ENCODE assay signal across 8 cellular contexts in the genomic region with DNA sequence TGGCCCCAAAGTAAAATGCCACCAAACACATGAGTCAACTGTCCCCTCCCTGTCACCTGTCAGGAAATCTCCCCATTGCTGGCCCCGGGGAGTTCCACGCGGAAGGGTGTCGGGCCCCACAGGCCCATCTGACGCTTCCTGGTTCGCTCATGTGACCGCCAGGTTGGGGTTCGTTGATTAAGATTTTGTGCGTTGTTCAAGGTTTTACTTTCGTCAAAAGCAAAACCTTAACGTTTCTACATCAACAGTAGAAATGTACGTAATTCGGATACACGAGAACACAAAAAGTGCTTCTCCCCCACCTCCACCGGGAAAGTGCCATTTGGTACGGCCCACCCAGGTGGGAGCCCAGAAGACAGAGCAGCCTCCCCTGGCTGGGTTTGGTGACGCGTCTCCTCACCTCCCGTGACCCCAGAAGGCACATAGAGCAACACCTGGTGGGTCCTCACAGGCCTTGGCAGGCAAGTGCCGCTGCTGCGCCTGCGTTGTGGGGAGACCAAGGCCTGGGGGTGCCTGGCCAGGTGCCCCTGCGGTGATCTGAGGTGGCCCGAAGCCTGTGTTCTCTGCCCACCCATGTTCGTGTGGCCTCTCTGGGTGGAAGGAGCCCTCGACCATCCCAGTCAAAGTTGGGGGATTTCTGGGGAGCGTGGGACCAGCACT.
A peak's percentile ranks its signal among the peaks of the same experiment; 100 is the strongest.
DNase-seq lines count a peak whose midpoint lies in the region; ATAC-seq and TF ChIP-seq lines count a peak whose summit lies in the region.

No MANE protein-coding gene starts in this region.

- POLR2A ChIA-PET in CD4-positive, alpha-beta memory T cell (lab: Charles Lee; ENCODE audit: partially characterized antibody) = no interaction called here

- H3K9me3 ChIP-seq in CD4-positive, alpha-beta memory T cell (ENCODE audit: control insufficient read depth in 1 of 2, low read length in 2 of 2) = no peaks in the 10 kb centered on the region
- H3K9me3 ChIP-seq in thymus (ENCODE audit: control insufficient read depth) (no peaks in the 10 kb centered on the region), lower lobe of right lung (no peaks in the 10 kb centered on the region)

- H3K27ac ChIP-seq in CD4-positive, alpha-beta memory T cell (ENCODE audit: low read depth, low read length) = no peak overlapping the region
- H3K27ac ChIP-seq in thymus (ENCODE audit: low read depth) (peak overlapping the region; percentile 91), lower lobe of right lung (no peak overlapping the region)

- H3K36me3 Mint-ChIP-seq in CD4-positive, alpha-beta memory T cell = peaks cover 5 to 21% of the 10 kb centered on the region in 2 donors
- no peaks in the 10 kb centered on the region for H3K36me3 Mint-ChIP-seq in T-helper 1 cell treated with Interleukin-12 subunit alpha and Interleukin-12 subunit beta and Interleukin-4 antibody, amounts not matched to agents 30 μg/mL and 1 μg/mL, for 36 hours (ENCODE audit: low read depth)

- no peaks in the 10 kb centered on the region for H3K27me3 ChIP-seq in CD4-positive, alpha-beta memory T cell (ENCODE audit: insufficient read depth, low read length)
- no peaks in the 10 kb centered on the region for H3K27me3 ChIP-seq in thymus (ENCODE audit: control insufficient read depth, insufficient read depth)
- H3K27me3 ChIP-seq in lower lobe of right lung (ENCODE audit: low read depth) = no peaks in the 10 kb centered on the region

- H3K9me3 Mint-ChIP-seq in CD4-positive, alpha-beta memory T cell = no peaks in the 10 kb centered on the region
- no peaks in the 10 kb centered on the region for H3K9me3 Mint-ChIP-seq in T-helper 1 cell treated with Interleukin-12 subunit alpha and Interleukin-12 subunit beta and Interleukin-4 antibody, amounts not matched to agents 30 μg/mL and 1 μg/mL, for 36 hours

- H3K4me3 ChIP-seq in CD4-positive, alpha-beta memory T cell (ENCODE audit: low read length in 2 of 2) = no peak overlapping the region
- peak overlapping the region; percentile 50 for H3K4me3 ChIP-seq in thymus (ENCODE audit: low read length)
- H3K4me3 ChIP-seq in lower lobe of right lung = no peak overlapping the region

- peak; percentile 33 to 70 (median 50) for DNase-seq in CD4-positive, alpha-beta memory T cell
- peak; percentile 59 for DNase-seq in effector CD4-positive, alpha-beta T cell
- no peak for DNase-seq in DMS 273 treated with DMSO at 0.1 percent for 48 hours (lab: John Stamatoyannopoulos, UW)
- DNase-seq in HUDEP-2 (lab: John Stamatoyannopoulos, UW; ENCODE audit: unreplicated experiment in 76 of 76) = no peak
- DNase-seq in lower lobe of right lung = no peak

- H3K4me1 Mint-ChIP-seq in CD4-positive, alpha-beta memory T cell = peaks cover 8 to 12% (median 10%) of the 10 kb centered on the region in 4 donors
- H3K4me1 Mint-ChIP-seq in T-helper 1 cell treated with Interleukin-12 subunit alpha and Interleukin-12 subunit beta and Interleukin-4 antibody, amounts not matched to agents 30 μg/mL and 1 μg/mL, for 36 hours (ENCODE audit: low read depth) = peaks cover 5% of the 10 kb centered on the region

- intact Hi-C loops in CD4-positive, alpha-beta memory T cell (cut with micrococcal nuclease) = no loop called here
- intact Hi-C loops in lower lobe of right lung (cut with DNase I) = no loop called here

- CTCF ChIA-PET in CD4-positive, alpha-beta memory T cell (lab: Charles Lee; ENCODE audit: partially characterized antibody) = no interaction called here

- H3K4me3 Mint-ChIP-seq in CD4-positive, alpha-beta memory T cell = peak overlapping the region in 6 of 8 donors; percentile 29 to 65 (median 48)
- no peak overlapping the region for H3K4me3 Mint-ChIP-seq in T-helper 1 cell treated with Interleukin-12 subunit alpha and Interleukin-12 subunit beta and Interleukin-4 antibody, amounts not matched to agents 30 μg/mL and 1 μg/mL, for 36 hours

- TF ChIP-seq CTCF in lower lobe of right lung (IDR thresholded peaks at IDR 0.05) = no peak

- H3K27ac Mint-ChIP-seq in CD4-positive, alpha-beta memory T cell = peak overlapping the region; percentile 53 to 92 (median 67)
- peak overlapping the region; percentile 60 for H3K27ac Mint-ChIP-seq in T-helper 1 cell treated with Interleukin-12 subunit alpha and Interleukin-12 subunit beta and Interleukin-4 antibody, amounts not matched to agents 30 μg/mL and 1 μg/mL, for 36 hours

- H3K4me1 ChIP-seq in CD4-positive, alpha-beta memory T cell (ENCODE audit: insufficient read depth, low read length) = peaks cover 15% of the 10 kb centered on the region
- H3K4me1 ChIP-seq in thymus (ENCODE audit: control insufficient read depth, insufficient read depth, low read length) (peaks cover 43% of the 10 kb centered on the region), lower lobe of right lung (peaks cover 18% of the 10 kb centered on the region)

- 23% methylated on average over 27 of the region's 27 CpGs for WGBS in thymus

- ATAC-seq in GM21619 (IDR thresholded peaks at IDR 0.05; ENCODE audit: unreplicated experiment) (peak; percentile 34), lower lobe of right lung (no peak)

- H3K27me3 Mint-ChIP-seq in CD4-positive, alpha-beta memory T cell = no peaks in the 10 kb centered on the region
- H3K27me3 Mint-ChIP-seq in T-helper 1 cell treated with Interleukin-12 subunit alpha and Interleukin-12 subunit beta and Interleukin-4 antibody, amounts not matched to agents 30 μg/mL and 1 μg/mL, for 36 hours (ENCODE audit: low read depth) = no peaks in the 10 kb centered on the region

- H3K36me3 ChIP-seq in CD4-positive, alpha-beta memory T cell (ENCODE audit: insufficient read depth, low read length) = peaks cover 5% of the 10 kb centered on the region
- H3K36me3 ChIP-seq in thymus (ENCODE audit: control insufficient read depth, insufficient read depth) = peaks cover 40% of the 10 kb centered on the region
- peaks cover 44% of the 10 kb centered on the region for H3K36me3 ChIP-seq in lower lobe of right lung

Comparison
In these comparisons a context has a peak if more than half of its experiments do, and no peak if none do; other contexts are left out.
1. DNase-seq: peak in CD4-positive, alpha-beta memory T cell (5 of 5) and effector CD4-positive, alpha-beta T cell (single experiment); none in DMS 273 treated with DMSO at 0.1 percent for 48 hours (single experiment), HUDEP-2 (0 of 76) and lower lobe of right lung (single experiment).